In the genomic region with DNA sequence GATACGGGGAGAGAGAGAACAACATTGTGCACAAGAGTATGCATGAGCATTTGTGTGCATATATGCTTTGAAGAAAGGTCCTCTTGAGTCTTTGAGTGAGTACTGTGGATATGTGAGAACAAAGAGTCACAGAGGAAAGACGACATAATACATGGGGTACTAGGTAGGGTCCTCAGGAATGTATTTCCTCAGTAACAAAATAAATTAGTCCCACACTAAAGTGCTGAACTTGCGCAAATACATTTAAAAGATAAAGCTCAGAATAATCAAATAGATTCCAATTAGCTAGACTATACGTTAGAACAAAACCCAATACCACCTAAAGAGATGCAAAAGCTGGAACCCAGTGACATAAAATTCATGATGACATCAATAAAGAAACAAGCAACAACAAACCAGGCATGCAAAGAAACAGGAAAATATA, we compare ENCODE assay signal across 3 cellular contexts.
TF ChIP-seq lines count a peak whose summit lies in the region.

No MANE protein-coding gene starts in this region.

TF ChIP-seq in HepG2, 621 proteins besides CTCF, POLR2A, EP300 and RAD21 (continues in another document):
- TF ChIP-seq, protein P1, sequence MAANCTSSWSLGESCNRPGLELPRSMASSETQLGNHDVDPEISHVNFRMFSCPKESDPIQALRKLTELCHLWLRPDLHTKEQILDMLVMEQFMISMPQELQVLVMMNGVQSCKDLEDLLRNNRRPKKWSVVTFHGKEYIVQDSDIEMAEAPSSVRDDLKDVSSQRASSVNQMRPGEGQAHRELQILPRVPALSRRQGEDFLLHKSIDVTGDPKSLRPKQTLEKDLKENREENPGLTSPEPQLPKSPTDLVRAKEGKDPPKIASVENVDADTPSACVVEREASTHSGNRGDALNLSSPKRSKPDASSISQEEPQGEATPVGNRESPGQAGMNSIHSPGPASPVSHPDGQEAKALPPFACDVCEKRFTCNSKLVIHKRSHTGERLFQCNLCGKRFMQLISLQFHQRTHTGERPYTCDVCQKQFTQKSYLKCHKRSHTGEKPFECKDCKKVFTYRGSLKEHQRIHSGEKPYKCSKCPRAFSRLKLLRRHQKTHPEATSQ (CRISPR knock-in tag; IDR thresholded peaks at IDR 0.05; ENCODE audit: borderline replicate concordance), result no peak
- TF ChIP-seq MAFK (conservative IDR thresholded peaks at IDR 0.05 in 1 of 2, IDR thresholded peaks at IDR 0.05 in 1 of 2; ENCODE audit: low read length in 2 of 2) (peak; percentile 33 to 79; a peak in 3 of 4 replicates), FOXJ3 (CRISPR knock-in tag; IDR thresholded peaks at IDR 0.05; ENCODE audit: borderline replicate concordance) (no peak), ZNF333 (CRISPR knock-in tag; IDR thresholded peaks at IDR 0.05; ENCODE audit: borderline replicate concordance) (no peak), HOXA9 (CRISPR knock-in tag; IDR thresholded peaks at IDR 0.05; ENCODE audit: borderline replicate concordance) (no peak), THYN1 (CRISPR knock-in tag; IDR thresholded peaks at IDR 0.05; ENCODE audit: borderline replicate concordance, low read depth) (no peak), ZFYVE20 (CRISPR knock-in tag; IDR thresholded peaks at IDR 0.05; ENCODE audit: borderline replicate concordance, low read depth) (no peak), ZZZ3 (CRISPR knock-in tag; IDR thresholded peaks at IDR 0.05; ENCODE audit: borderline replicate concordance) (no peak), MAFF (IDR thresholded peaks at IDR 0.05; ENCODE audit: low read depth, low read length) (peak; percentile 58), BHLHE40 (IDR thresholded peaks at IDR 0.05; ENCODE audit: low read length) (no peak)
- TF ChIP-seq, protein P2, sequence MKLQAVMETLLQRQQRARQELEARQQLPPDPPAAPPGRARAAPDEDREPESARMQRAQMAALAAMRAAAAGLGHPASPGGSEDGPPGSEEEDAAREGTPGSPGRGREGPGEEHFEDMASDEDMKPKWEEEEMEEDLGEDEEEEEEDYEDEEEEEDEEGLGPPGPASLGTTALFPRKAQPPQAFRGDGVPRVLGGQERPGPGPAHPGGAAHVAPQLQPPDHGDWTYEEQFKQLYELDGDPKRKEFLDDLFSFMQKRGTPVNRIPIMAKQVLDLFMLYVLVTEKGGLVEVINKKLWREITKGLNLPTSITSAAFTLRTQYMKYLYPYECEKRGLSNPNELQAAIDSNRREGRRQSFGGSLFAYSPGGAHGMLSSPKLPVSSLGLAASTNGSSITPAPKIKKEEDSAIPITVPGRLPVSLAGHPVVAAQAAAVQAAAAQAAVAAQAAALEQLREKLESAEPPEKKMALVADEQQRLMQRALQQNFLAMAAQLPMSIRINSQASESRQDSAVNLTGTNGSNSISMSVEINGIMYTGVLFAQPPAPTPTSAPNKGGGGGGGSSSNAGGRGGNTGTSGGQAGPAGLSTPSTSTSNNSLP (IDR thresholded peaks at IDR 0.05; ENCODE audit: low read depth, low read length), result no peak
- TF ChIP-seq, protein P3, sequence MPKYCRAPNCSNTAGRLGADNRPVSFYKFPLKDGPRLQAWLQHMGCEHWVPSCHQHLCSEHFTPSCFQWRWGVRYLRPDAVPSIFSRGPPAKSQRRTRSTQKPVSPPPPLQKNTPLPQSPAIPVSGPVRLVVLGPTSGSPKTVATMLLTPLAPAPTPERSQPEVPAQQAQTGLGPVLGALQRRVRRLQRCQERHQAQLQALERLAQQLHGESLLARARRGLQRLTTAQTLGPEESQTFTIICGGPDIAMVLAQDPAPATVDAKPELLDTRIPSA (CRISPR knock-in tag; IDR thresholded peaks at IDR 0.05; ENCODE audit: borderline replicate concordance), result no peak
- TF ChIP-seq, protein P4, sequence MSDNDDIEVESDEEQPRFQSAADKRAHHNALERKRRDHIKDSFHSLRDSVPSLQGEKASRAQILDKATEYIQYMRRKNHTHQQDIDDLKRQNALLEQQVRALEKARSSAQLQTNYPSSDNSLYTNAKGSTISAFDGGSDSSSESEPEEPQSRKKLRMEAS (IDR thresholded peaks at IDR 0.05), result no peak
- TF ChIP-seq, protein P5, sequence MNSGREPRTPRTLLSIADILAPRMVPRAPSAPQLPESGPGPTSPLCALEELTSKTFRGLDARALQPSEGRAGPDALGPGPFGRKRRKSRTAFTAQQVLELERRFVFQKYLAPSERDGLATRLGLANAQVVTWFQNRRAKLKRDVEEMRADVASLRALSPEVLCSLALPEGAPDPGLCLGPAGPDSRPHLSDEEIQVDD (CRISPR knock-in tag; IDR thresholded peaks at IDR 0.05; ENCODE audit: borderline replicate concordance), result no peak

TF ChIP-seq in WTC11, 78 proteins besides CTCF, POLR2A, EP300 and RAD21 (continued from another document and continues in another):
- TF ChIP-seq, protein P6, sequence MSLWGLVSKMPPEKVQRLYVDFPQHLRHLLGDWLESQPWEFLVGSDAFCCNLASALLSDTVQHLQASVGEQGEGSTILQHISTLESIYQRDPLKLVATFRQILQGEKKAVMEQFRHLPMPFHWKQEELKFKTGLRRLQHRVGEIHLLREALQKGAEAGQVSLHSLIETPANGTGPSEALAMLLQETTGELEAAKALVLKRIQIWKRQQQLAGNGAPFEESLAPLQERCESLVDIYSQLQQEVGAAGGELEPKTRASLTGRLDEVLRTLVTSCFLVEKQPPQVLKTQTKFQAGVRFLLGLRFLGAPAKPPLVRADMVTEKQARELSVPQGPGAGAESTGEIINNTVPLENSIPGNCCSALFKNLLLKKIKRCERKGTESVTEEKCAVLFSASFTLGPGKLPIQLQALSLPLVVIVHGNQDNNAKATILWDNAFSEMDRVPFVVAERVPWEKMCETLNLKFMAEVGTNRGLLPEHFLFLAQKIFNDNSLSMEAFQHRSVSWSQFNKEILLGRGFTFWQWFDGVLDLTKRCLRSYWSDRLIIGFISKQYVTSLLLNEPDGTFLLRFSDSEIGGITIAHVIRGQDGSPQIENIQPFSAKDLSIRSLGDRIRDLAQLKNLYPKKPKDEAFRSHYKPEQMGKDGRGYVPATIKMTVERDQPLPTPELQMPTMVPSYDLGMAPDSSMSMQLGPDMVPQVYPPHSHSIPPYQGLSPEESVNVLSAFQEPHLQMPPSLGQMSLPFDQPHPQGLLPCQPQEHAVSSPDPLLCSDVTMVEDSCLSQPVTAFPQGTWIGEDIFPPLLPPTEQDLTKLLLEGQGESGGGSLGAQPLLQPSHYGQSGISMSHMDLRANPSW (CRISPR knock-in tag; conservative IDR thresholded peaks at IDR 0.05; ENCODE audit: low read depth), result no peak
- TF ChIP-seq, protein P7, sequence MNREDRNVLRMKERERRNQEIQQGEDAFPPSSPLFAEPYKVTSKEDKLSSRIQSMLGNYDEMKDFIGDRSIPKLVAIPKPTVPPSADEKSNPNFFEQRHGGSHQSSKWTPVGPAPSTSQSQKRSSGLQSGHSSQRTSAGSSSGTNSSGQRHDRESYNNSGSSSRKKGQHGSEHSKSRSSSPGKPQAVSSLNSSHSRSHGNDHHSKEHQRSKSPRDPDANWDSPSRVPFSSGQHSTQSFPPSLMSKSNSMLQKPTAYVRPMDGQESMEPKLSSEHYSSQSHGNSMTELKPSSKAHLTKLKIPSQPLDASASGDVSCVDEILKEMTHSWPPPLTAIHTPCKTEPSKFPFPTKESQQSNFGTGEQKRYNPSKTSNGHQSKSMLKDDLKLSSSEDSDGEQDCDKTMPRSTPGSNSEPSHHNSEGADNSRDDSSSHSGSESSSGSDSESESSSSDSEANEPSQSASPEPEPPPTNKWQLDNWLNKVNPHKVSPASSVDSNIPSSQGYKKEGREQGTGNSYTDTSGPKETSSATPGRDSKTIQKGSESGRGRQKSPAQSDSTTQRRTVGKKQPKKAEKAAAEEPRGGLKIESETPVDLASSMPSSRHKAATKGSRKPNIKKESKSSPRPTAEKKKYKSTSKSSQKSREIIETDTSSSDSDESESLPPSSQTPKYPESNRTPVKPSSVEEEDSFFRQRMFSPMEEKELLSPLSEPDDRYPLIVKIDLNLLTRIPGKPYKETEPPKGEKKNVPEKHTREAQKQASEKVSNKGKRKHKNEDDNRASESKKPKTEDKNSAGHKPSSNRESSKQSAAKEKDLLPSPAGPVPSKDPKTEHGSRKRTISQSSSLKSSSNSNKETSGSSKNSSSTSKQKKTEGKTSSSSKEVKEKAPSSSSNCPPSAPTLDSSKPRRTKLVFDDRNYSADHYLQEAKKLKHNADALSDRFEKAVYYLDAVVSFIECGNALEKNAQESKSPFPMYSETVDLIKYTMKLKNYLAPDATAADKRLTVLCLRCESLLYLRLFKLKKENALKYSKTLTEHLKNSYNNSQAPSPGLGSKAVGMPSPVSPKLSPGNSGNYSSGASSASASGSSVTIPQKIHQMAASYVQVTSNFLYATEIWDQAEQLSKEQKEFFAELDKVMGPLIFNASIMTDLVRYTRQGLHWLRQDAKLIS (CRISPR knock-in tag; IDR thresholded peaks at IDR 0.05; ENCODE audit: borderline replicate concordance), result no peak
- TF ChIP-seq FOXJ3 (CRISPR knock-in tag; IDR thresholded peaks at IDR 0.05; ENCODE audit: borderline replicate concordance) (no peak), NR3C1 (CRISPR knock-in tag; conservative IDR thresholded peaks at IDR 0.05; ENCODE audit: low read depth) (no peak), GABPB1 (CRISPR knock-in tag; IDR thresholded peaks at IDR 0.05) (no peak), EMX1 (CRISPR knock-in tag; IDR thresholded peaks at IDR 0.05) (no peak), ZNF263 (CRISPR knock-in tag; IDR thresholded peaks at IDR 0.05; ENCODE audit: low read depth) (no peak)
- TF ChIP-seq, protein P8, sequence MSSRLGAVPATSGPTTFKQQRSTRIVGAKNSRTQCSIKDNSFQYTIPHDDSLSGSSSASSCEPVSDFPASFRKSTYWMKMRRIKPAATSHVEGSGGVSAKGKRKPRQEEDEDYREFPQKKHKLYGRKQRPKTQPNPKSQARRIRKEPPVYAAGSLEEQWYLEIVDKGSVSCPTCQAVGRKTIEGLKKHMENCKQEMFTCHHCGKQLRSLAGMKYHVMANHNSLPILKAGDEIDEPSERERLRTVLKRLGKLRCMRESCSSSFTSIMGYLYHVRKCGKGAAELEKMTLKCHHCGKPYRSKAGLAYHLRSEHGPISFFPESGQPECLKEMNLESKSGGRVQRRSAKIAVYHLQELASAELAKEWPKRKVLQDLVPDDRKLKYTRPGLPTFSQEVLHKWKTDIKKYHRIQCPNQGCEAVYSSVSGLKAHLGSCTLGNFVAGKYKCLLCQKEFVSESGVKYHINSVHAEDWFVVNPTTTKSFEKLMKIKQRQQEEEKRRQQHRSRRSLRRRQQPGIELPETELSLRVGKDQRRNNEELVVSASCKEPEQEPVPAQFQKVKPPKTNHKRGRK (CRISPR knock-in tag; IDR thresholded peaks at IDR 0.05; ENCODE audit: borderline replicate concordance), result no peak

TF ChIP-seq in HEK293T, 16 proteins besides CTCF, POLR2A, EP300 and RAD21 (continued from another document):
- TF ChIP-seq, protein P9, sequence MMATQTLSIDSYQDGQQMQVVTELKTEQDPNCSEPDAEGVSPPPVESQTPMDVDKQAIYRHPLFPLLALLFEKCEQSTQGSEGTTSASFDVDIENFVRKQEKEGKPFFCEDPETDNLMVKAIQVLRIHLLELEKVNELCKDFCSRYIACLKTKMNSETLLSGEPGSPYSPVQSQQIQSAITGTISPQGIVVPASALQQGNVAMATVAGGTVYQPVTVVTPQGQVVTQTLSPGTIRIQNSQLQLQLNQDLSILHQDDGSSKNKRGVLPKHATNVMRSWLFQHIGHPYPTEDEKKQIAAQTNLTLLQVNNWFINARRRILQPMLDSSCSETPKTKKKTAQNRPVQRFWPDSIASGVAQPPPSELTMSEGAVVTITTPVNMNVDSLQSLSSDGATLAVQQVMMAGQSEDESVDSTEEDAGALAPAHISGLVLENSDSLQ (IDR thresholded peaks at IDR 0.05), result no peak
- no peak for TF ChIP-seq ELF4 (IDR thresholded peaks at IDR 0.05)
- no peak for TF ChIP-seq L3MBTL2 (conservative IDR thresholded peaks at IDR 0.05)
